ENCODE assay signal across 15 cellular contexts in the genomic region with DNA sequence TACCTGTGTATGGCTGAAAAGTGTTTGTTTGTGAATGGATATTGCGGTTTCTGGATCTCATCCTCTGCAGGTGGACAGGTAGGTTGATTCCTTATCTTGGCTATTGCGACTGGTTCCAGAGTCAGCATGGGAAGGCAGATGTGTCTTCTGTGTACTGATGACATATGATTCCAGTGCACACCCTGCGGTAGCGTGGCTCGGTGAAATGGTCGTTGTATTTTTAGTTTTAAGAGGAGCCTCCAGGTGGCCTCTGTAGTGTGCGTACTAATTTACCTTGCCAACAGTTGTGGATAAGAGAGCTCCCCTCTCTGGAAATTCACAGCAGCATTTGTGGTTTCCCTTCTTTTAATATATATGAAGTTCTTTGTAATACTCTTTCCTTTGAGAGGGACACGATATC. TPM values are rescaled to one million over a fixed set of nuclear protein-coding genes. Genes with fewer than 3 reads are reported as not detected.
"Had no signal": no experiment of that assay in that cellular context is flagged by ENCODE, and none has a peak within 500 bp of the region (broad histone marks: within the 10 kb centered on the region; RNA-seq: fewer than 3 reads in every experiment).

No MANE protein-coding gene starts in this region.

RNA-seq across cellular contexts. Expression of gene POTEH, which starts 10.1 kb away (rescaled TPM):
- total RNA-seq: kidney; left colon; left lung; lung; mesenteric fat pad; mucosa of gallbladder; naive thymus-derived CD8-positive, alpha-beta T cell; neural crest cell; posterior vena cava; psoas muscle; subcutaneous adipose tissue; suprapubic skin; thoracic aorta; ureter; uterus had no signal
